Comparison of ENCODE assay signal across 8 cellular contexts in the genomic region with DNA sequence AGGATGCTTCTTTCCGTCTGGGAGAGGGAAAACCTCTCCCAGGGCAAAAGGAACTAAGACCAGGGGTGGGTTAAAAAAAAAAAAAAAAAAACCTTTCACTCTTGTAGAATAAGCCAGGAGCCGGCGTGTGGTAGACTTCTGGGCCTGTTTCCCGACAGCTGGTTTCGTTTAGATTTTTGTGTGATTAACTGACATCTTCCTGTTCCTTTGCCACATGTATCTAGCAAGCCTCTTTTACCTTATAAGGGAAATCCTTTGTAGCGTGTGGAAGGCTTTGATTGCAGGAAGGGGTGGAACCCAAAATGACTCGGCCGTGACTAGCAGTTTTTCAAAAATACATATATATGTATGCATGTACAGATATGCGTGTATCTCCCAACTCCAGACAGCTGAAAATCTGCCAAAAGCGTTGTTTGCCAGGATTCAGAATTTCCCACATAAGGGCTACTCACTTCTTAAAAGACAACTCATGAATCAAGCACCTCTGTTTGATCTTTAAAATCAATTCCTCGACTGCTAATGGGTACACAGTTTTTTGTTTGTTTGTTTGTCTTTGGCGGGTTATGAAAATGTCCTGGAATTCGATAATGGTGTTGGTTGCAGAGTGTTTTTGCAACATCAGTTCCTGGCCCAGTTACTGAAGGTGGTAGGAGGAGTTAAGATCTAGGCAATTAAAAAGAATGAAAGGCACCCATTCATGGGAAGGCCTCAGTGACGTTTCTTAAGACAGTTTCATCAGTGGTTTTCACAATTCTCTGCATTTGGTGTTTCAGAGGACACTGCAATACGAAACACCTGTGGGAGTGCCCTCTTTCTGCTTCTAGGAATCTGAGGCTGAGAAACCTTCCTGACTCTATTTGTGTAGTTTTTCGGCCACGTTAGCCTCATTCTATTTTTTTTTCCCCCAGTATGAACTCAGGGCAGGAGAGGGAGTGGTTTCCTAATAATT.
DNase-seq lines count a peak whose midpoint lies in the region; ATAC-seq and TF ChIP-seq lines count a peak whose summit lies in the region.

No MANE protein-coding gene starts in this region.

- H3K4me3 ChIP-seq in astrocyte of the spinal cord (ENCODE audit: low read depth, low read length) (peak overlapping the region; percentile 94), skeletal muscle cell (ENCODE audit: low read depth, low read length) (peak overlapping the region; percentile 77)

- in situ Hi-C loops in KBM-7 (cut with MboI; ENCODE audit: low pct_unique_long_range_greater_than_20kb, low sequenced_read_pairs), result no loop called here
- in situ Hi-C loops in astrocyte of the spinal cord (cut with HindIII; ENCODE audit: low sequenced_read_pairs), result no loop called here

- no peak for TF ChIP-seq CTCF in astrocyte of the spinal cord (IDR thresholded peaks at IDR 0.05; ENCODE audit: low read depth, low read length)

- DNase-seq in AG20443 (ENCODE audit: low spot score) (peak; percentile 76), KBM-7 (peak; percentile 98), T-helper 1 cell (peak; percentile 49 to 96 (median 65)), astrocyte of the spinal cord (ENCODE audit: low read depth, low spot score) (peak; percentile 97), hepatic stellate cell (ENCODE audit: low spot score) (peak; percentile 88), skeletal muscle cell (ENCODE audit: low read depth) (peak; percentile 89), NCI-H524 treated with DMSO at 0.1 percent for 48 hours (lab: John Stamatoyannopoulos, UW) (no peak)

- peak; percentile 40 for ATAC-seq in GM18873 (IDR thresholded peaks at IDR 0.05; ENCODE audit: low FRiP score, unreplicated experiment)
